Comparison of ENCODE assay signal across 30 cellular contexts in the genomic region with DNA sequence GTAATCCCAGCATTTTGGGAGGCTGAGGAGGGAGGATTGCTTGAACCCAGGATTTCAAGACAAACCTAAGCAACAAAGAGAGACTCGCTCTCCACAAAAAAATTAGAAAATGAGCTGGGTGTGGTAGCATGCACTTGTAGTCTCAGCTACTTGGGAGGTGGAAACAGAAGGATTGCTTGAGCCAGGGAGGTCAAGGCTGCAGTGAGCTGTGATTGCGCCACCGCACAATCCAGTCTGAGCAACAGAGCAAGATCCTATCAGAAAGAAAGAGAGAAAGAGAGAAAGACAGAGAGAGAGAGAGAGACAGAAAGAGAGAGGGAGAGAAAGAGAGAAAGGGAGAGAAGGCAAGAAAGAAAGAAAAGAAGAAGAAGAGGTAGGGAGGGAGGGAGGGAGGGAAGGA.
"Had no signal": no experiment of that assay in that cellular context is flagged by ENCODE, and none has a peak within 500 bp of the region (broad histone marks: within the 10 kb centered on the region; RNA-seq: fewer than 3 reads in every experiment).

No MANE protein-coding gene starts in this region.

- H3K4me3 ChIP-seq: colonic mucosa, esophagus squamous epithelium, heart right ventricle, left lung, mucosa of descending colon, right lobe of liver, thoracic aorta, tibial nerve, upper lobe of left lung had no signal

- H3K27me3 ChIP-seq: colonic mucosa, left lung, right lobe of liver, tibial nerve, upper lobe of left lung had no signal

- H3K27ac Mint-ChIP-seq: dendritic cell treated with granulocyte-macrophage colony-stimulating factor and Interleukin-4, amounts not matched to agents 40 ng/mL and 50 ng/mL, for 4 days; immature natural killer cell; mesothelial cell of epicardium; natural killer cell treated with Interleukin-12 subunit alpha and Interleukin-12 subunit beta and Interleukin-15 and Interleukin-18, amount 100 ng/mL, for 72 hours; progenitor cell of endocrine pancreas; stimulated activated naive B cell treated with anti-CD40 and anti-IgM and Interleukin-4, amounts not matched to agents 10 μg/mL and 1 μg/mL and 100 μg/mL, for 72 hours; stimulated activated naive CD8-positive, alpha-beta T cell treated with anti-CD3 and anti-CD28 coated beads, Interleukin-15, Interleukin-2, amounts not matched to agents 100 ng/mL and 50 ng/mL, for 24 hours had no signal

- H3K4me3 Mint-ChIP-seq: dendritic cell treated with granulocyte-macrophage colony-stimulating factor and Interleukin-4, amounts not matched to agents 40 ng/mL and 50 ng/mL, for 4 days; immature natural killer cell; mesothelial cell of epicardium; naive B cell; natural killer cell treated with Interleukin-12 subunit alpha and Interleukin-12 subunit beta and Interleukin-15 and Interleukin-18, amount 100 ng/mL, for 72 hours; neural crest cell; stimulated activated naive B cell treated with anti-CD40 and anti-IgM and Interleukin-4, amounts not matched to agents 10 μg/mL and 1 μg/mL and 100 μg/mL, for 72 hours; stimulated activated naive CD8-positive, alpha-beta T cell treated with anti-CD3 and anti-CD28 coated beads, Interleukin-15, Interleukin-2, amounts not matched to agents 100 ng/mL and 50 ng/mL, for 24 hours had no signal

- H2AFZ ChIP-seq: parathyroid adenoma had no signal

- H3K9ac ChIP-seq: parathyroid adenoma had no signal

- H3K4me1 ChIP-seq: colonic mucosa, esophagus squamous epithelium, left lung, parathyroid adenoma, right lobe of liver, tibial nerve, upper lobe of left lung had no signal

- FAIRE-seq: small intestine, urothelium cell line had no signal

- H3K4me1 Mint-ChIP-seq: immature natural killer cell; naive B cell; neural crest cell; stimulated activated naive B cell treated with anti-CD40 and anti-IgM and Interleukin-4, amounts not matched to agents 10 μg/mL and 1 μg/mL and 100 μg/mL, for 72 hours had no signal

- H3K9me3 Mint-ChIP-seq: dendritic cell treated with granulocyte-macrophage colony-stimulating factor and Interleukin-4, amounts not matched to agents 40 ng/mL and 50 ng/mL, for 4 days; mesothelial cell of epicardium; natural killer cell treated with Interleukin-12 subunit alpha and Interleukin-12 subunit beta and Interleukin-15 and Interleukin-18, amount 100 ng/mL, for 72 hours; neural crest cell; stimulated activated naive B cell treated with anti-CD40 and anti-IgM and Interleukin-4, amounts not matched to agents 10 μg/mL and 1 μg/mL and 100 μg/mL, for 72 hours; stimulated activated naive CD8-positive, alpha-beta T cell treated with anti-CD3 and anti-CD28 coated beads, Interleukin-15, Interleukin-2, amounts not matched to agents 100 ng/mL and 50 ng/mL, for 24 hours had no signal

- H3K27ac ChIP-seq: colonic mucosa, esophagus squamous epithelium, heart right ventricle, left lung, parathyroid adenoma, right lobe of liver, thoracic aorta, tibial nerve, upper lobe of left lung had no signal

- H3K36me3 ChIP-seq: colonic mucosa, esophagus squamous epithelium, heart right ventricle, left lung, right lobe of liver, upper lobe of left lung had no signal

- H3K36me3 Mint-ChIP-seq: immature natural killer cell; mesothelial cell of epicardium; naive B cell; natural killer cell treated with Interleukin-12 subunit alpha and Interleukin-12 subunit beta and Interleukin-15 and Interleukin-18, amount 100 ng/mL, for 72 hours; stimulated activated naive B cell treated with anti-CD40 and anti-IgM and Interleukin-4, amounts not matched to agents 10 μg/mL and 1 μg/mL and 100 μg/mL, for 72 hours had no signal

- H3K9me3 ChIP-seq: colonic mucosa, esophagus squamous epithelium, left lung, mucosa of descending colon, right lobe of liver, thoracic aorta, tibial nerve, upper lobe of left lung had no signal

- H3K79me2 ChIP-seq: parathyroid adenoma had no signal

- DNase-seq: colonic mucosa; effector CD8-positive, alpha-beta T cell; erythroblast; esophagus squamous epithelium; foreskin melanocyte; glutamatergic neuron; heart right ventricle; hippocampal formation; immature natural killer cell; left cardiac atrium; left lung; mesenchymal stem cell; mucosa of descending colon; naive B cell; right lobe of liver; small intestine; stimulated activated CD4-positive, alpha-beta T cell treated with anti-CD3 and anti-CD28 coated beads, Interleukin-15, amount 100 ng/mL, for 24 hours; stimulated activated CD4-positive, alpha-beta T cell treated with anti-CD3 and anti-CD28 coated beads, Interleukin-2, amount 100 ng/mL, for 48 hours; stimulated activated naive B cell treated with anti-CD40 and anti-IgM and Interleukin-4, amounts not matched to agents 10 μg/mL and 1 μg/mL and 100 μg/mL, for 72 hours; upper lobe of left lung had no signal
